ENCODE assay signal across 8 cellular contexts in genomic region chrX:101659601-101660063, GRCh38. TPM values are rescaled to one million over a fixed set of nuclear protein-coding genes. Genes with fewer than 3 reads are reported as not detected.
DNase-seq lines count a peak whose midpoint lies in the region; ATAC-seq and TF ChIP-seq lines count a peak whose summit lies in the region.

TSS of gene ARMCX2 (minus strand) at chrX:101659850. CDS start at chrX:101657588, 2,262 bp downstream.

- H3K36me3 ChIP-seq in neural progenitor cell = no peaks in the 10 kb centered on the region

- no peaks in the 10 kb centered on the region for H3K27me3 ChIP-seq in neural progenitor cell

- H3K4me2 ChIP-seq in neural progenitor cell = peak within 1 kb of the TSS; percentile 79

- no peaks in the 10 kb centered on the region for H3K4me1 ChIP-seq in neural progenitor cell

- H3K4me1 Mint-ChIP-seq in CD14-positive monocyte = peaks cover 20% of the 10 kb centered on the region
- no peaks in the 10 kb centered on the region for H3K4me1 Mint-ChIP-seq in glutamatergic neuron (ENCODE audit: low read depth, unreplicated experiment)
- no peaks in the 10 kb centered on the region for H3K4me1 Mint-ChIP-seq in neural progenitor cell

- H3K9me3 Mint-ChIP-seq in CD14-positive monocyte = peaks cover 0 to 6% (median 1%) of the 10 kb centered on the region in 7 donors
- H3K9me3 Mint-ChIP-seq in activated naive CD4-positive, alpha-beta T cell treated with anti-CD3 and anti-CD28 coated beads, Interleukin-2, amount 50 U/mL, for 72 hours = no peaks in the 10 kb centered on the region
- peaks cover 1% of the 10 kb centered on the region for H3K9me3 Mint-ChIP-seq in glutamatergic neuron (ENCODE audit: unreplicated experiment)
- peaks cover 2% of the 10 kb centered on the region for H3K9me3 Mint-ChIP-seq in neural progenitor cell

- DNase-seq in CD14-positive monocyte (ENCODE audit: low spot score) = no peak
- peak; percentile 76 for DNase-seq in NCI-H1105 treated with DMSO at 0.1 percent for 48 hours (lab: John Stamatoyannopoulos, UW)
- no peak for DNase-seq in activated naive CD4-positive, alpha-beta T cell treated with anti-CD3 and anti-CD28 coated beads, Interleukin-2, amount 50 U/mL, for 72 hours (ENCODE audit: low spot score in 2 of 2)
- peak; percentile 32 for DNase-seq in glutamatergic neuron
- peak; percentile 64 for DNase-seq in neural progenitor cell (ENCODE audit: low spot score)
- DNase-seq in NCI-H2081 treated with DMSO at 0.1 percent for 48 hours (lab: John Stamatoyannopoulos, UW) = no peak

- H3K9me3 ChIP-seq in neural progenitor cell (ENCODE audit: low read depth) = no peaks in the 10 kb centered on the region

- no peaks in the 10 kb centered on the region for H3K36me3 Mint-ChIP-seq in CD14-positive monocyte
- no peaks in the 10 kb centered on the region for H3K36me3 Mint-ChIP-seq in activated naive CD4-positive, alpha-beta T cell treated with anti-CD3 and anti-CD28 coated beads, Interleukin-2, amount 50 U/mL, for 72 hours
- no peaks in the 10 kb centered on the region for H3K36me3 Mint-ChIP-seq in glutamatergic neuron (ENCODE audit: unreplicated experiment)
- no peaks in the 10 kb centered on the region for H3K36me3 Mint-ChIP-seq in neural progenitor cell

- H4K20me1 ChIP-seq in neural progenitor cell (ENCODE audit: low read depth) = peaks cover 10% of the 10 kb centered on the region

- no peaks in the 10 kb centered on the region for H3F3A ChIP-seq in neural progenitor cell (ENCODE audit: low read depth)

- H3K27ac ChIP-seq in neural progenitor cell = no peak within 1 kb of the TSS

- H3K9ac ChIP-seq in neural progenitor cell = peak within 1 kb of the TSS; percentile 32

- ATAC-seq in GM19351 (IDR thresholded peaks at IDR 0.05; ENCODE audit: unreplicated experiment) = peak; percentile 73
- ATAC-seq in activated naive CD4-positive, alpha-beta T cell treated with anti-CD3 and anti-CD28 coated beads, Interleukin-2, amount 50 U/mL, for 72 hours = peak; percentile 52 to 73
- ATAC-seq in GM21360 (IDR thresholded peaks at IDR 0.05; ENCODE audit: unreplicated experiment) = no peak

- H3K4me3 Mint-ChIP-seq in CD14-positive monocyte (peak within 1 kb of the TSS; percentile 80 to 87), glutamatergic neuron (ENCODE audit: unreplicated experiment) (peak within 1 kb of the TSS; percentile 85), neural progenitor cell (peak within 1 kb of the TSS; percentile 89)

- peak within 1 kb of the TSS; percentile 77 for H2AFZ ChIP-seq in neural progenitor cell (replicated peaks)

- H3K4me3 ChIP-seq in neural progenitor cell = peak within 1 kb of the TSS; percentile 73

- H3K27ac Mint-ChIP-seq in CD14-positive monocyte (peak within 1 kb of the TSS in 1 of 7 donors; percentile 1), glutamatergic neuron (ENCODE audit: unreplicated experiment) (peak within 1 kb of the TSS; percentile 59), neural progenitor cell (peak within 1 kb of the TSS; percentile 68)
- H3K27ac Mint-ChIP-seq in activated naive CD4-positive, alpha-beta T cell treated with anti-CD3 and anti-CD28 coated beads, Interleukin-2, amount 50 U/mL, for 72 hours = peak within 1 kb of the TSS in 1 of 2 donors; percentile 70

- intact Hi-C loops in CD14-positive monocyte (cut with micrococcal nuclease) = no loop called here

- H3K79me2 ChIP-seq in neural progenitor cell (ENCODE audit: low read depth) = peaks cover 25% of the 10 kb centered on the region

- TF ChIP-seq CTCF in CD14-positive monocyte (IDR thresholded peaks at IDR 0.05) (no peak), glutamatergic neuron (IDR thresholded peaks at IDR 0.05; ENCODE audit: partially characterized antibody, unreplicated experiment) (no peak), neural progenitor cell (IDR thresholded peaks at IDR 0.05) (no peak)

- H3K27me3 Mint-ChIP-seq in CD14-positive monocyte (ENCODE audit: low read depth in 3 of 3) (peaks cover 9 to 14% (median 13%) of the 10 kb centered on the region in 3 donors), glutamatergic neuron (ENCODE audit: unreplicated experiment) (no peaks in the 10 kb centered on the region), neural progenitor cell (ENCODE audit: insufficient read depth, low read depth) (peaks cover 4% of the 10 kb centered on the region)

RNA-seq across cellular contexts. Expression of gene ARMCX2, which starts in this region (rescaled TPM):
- polyA plus RNA-seq in CD14-positive monocyte = under 1 TPM; 0.27 to 0.63 TPM
- total RNA-seq in activated naive CD4-positive, alpha-beta T cell treated with anti-CD3 and anti-CD28 coated beads, Interleukin-2, amount 50 U/mL, for 72 hours = 10 to 100 TPM; 14.2 to 20.9 TPM
- 50.1 TPM for total RNA-seq in glutamatergic neuron (ENCODE audit: unreplicated experiment)
- total RNA-seq in neural progenitor cell (ENCODE audit: low replicate concordance) = 105 and 121 TPM in 2 replicates

Comparison
In these comparisons a context has a peak if more than half of its experiments do, and no peak if none do; other contexts are left out.
1. DNase-seq: peak in NCI-H1105 treated with DMSO at 0.1 percent for 48 hours (single experiment), glutamatergic neuron (single experiment) and neural progenitor cell (single experiment); none in CD14-positive monocyte (single experiment), activated naive CD4-positive, alpha-beta T cell treated with anti-CD3 and anti-CD28 coated beads, Interleukin-2, amount 50 U/mL, for 72 hours (0 of 2) and NCI-H2081 treated with DMSO at 0.1 percent for 48 hours (single experiment).
2. Peak in every context shown above with its lines, with median percentiles within 50 percentile points of each other: H3K4me3 Mint-ChIP-seq.